Comparison of ENCODE assay signal across 8 cellular contexts in genomic region chr17:72421128-72422092, GRCh38.
DNase-seq lines count a peak whose midpoint lies in the region; ATAC-seq and TF ChIP-seq lines count a peak whose summit lies in the region.

No MANE protein-coding gene starts in this region.

- no peak overlapping the region for H3K9ac ChIP-seq in neuronal stem cell (ENCODE audit: low read depth, low read length, poor library complexity)

- peak; percentile 56 for TF ChIP-seq POLR2A in GM19193 (IDR thresholded peaks at IDR 0.05; ENCODE audit: extremely low read depth, insufficient read depth, insufficient read length)

- no peak overlapping the region for H2BK120ac ChIP-seq in neuronal stem cell (ENCODE audit: low read depth, low read length)

- ATAC-seq in HG03139 (IDR thresholded peaks at IDR 0.05; ENCODE audit: unreplicated experiment), result peak; percentile 44

- intact Hi-C loops in Calu3 (cut with micrococcal nuclease; ENCODE audit: unreplicated experiment), result loop anchor here (2.0 to 5.0 kb wide), 7 partner anchors 15 to 295 kb away; no protein-coding TSS in a partner anchor

- peak overlapping the region; percentile 96 for H3K27ac Mint-ChIP-seq in Calu3 (ENCODE audit: unreplicated experiment)
- H3K27ac Mint-ChIP-seq in chondrocyte (ENCODE audit: unreplicated experiment), result peak overlapping the region; percentile 94

- H4K91ac ChIP-seq in neuronal stem cell (ENCODE audit: low read depth, low read length, poor library complexity), result no peak overlapping the region

- no peaks in the 10 kb centered on the region for H3K79me2 ChIP-seq in osteoblast (ENCODE audit: insufficient read depth, low read length)

- H3K27ac ChIP-seq in osteoblast (ENCODE audit: low read depth, low read length) (peak overlapping the region; percentile 72), neuronal stem cell (replicated peaks; ENCODE audit: low read length) (no peak overlapping the region)

- H3K79me1 ChIP-seq in neuronal stem cell (ENCODE audit: low read depth, low read length), result no peaks in the 10 kb centered on the region

- H3K18ac ChIP-seq in neuronal stem cell (ENCODE audit: low read length), result no peak overlapping the region

- CTCF ChIA-PET in Calu3 (lab: Charles Lee), result interaction anchor here (0.7 to 1.9 kb wide), 3 partner anchors 10 to 194 kb away, joined by 5 to 10 read pairs (median 6); no protein-coding TSS in a partner anchor

- H3K36me3 Mint-ChIP-seq in Calu3 (ENCODE audit: insufficient read depth, unreplicated experiment) (peaks cover 79% of the 10 kb centered on the region), chondrocyte (ENCODE audit: low read depth) (peaks cover 18% of the 10 kb centered on the region)

- H3K4me2 ChIP-seq in osteoblast (ENCODE audit: insufficient read depth, low read length) (peak overlapping the region; percentile 5), neuronal stem cell (ENCODE audit: insufficient read depth, low read length, poor library complexity, severe bottlenecking) (no peak overlapping the region)

- H3K36me3 ChIP-seq in osteoblast (ENCODE audit: insufficient read depth, low read length) (no peaks in the 10 kb centered on the region), neuronal stem cell (replicated peaks in 1 of 2; ENCODE audit: control insufficient read depth in 2 of 2, insufficient read depth in 2 of 2, low read length in 2 of 2) (no peaks in the 10 kb centered on the region)

- peaks cover 4% of the 10 kb centered on the region for H4K20me1 ChIP-seq in osteoblast (ENCODE audit: insufficient read depth, low read length)

- H3K4me3 Mint-ChIP-seq in Calu3 (ENCODE audit: low read depth, unreplicated experiment), result peak overlapping the region; percentile 51
- peak overlapping the region; percentile 22 for H3K4me3 Mint-ChIP-seq in chondrocyte (ENCODE audit: unreplicated experiment)

- TF ChIP-seq CTCF in Calu3 (IDR thresholded peaks at IDR 0.05; ENCODE audit: unreplicated experiment) (no peak), chondrocyte (IDR thresholded peaks at IDR 0.05) (no peak), osteoblast (IDR thresholded peaks at IDR 0.05; ENCODE audit: extremely low read depth, low read depth, low read length) (no peak)

- H3K4me1 ChIP-seq in osteoblast (ENCODE audit: insufficient read depth, low read length) (peaks cover 40% of the 10 kb centered on the region), neuronal stem cell (ENCODE audit: control insufficient read depth in 2 of 2, insufficient read depth in 1 of 2, low read depth in 1 of 2, low read length in 2 of 2) (peaks cover 2 to 5% of the 10 kb centered on the region in 2 donors)

- H3K9me3 Mint-ChIP-seq in Calu3 (ENCODE audit: low read depth, unreplicated experiment) (peaks cover 9% of the 10 kb centered on the region), chondrocyte (ENCODE audit: low read depth) (peaks cover 16% of the 10 kb centered on the region)

- no peak overlapping the region for H2BK15ac ChIP-seq in neuronal stem cell (ENCODE audit: low read length)

- no peak overlapping the region for H3K23ac ChIP-seq in neuronal stem cell (ENCODE audit: low read depth, low read length, poor library complexity)

- peaks cover 61% of the 10 kb centered on the region for H3K4me1 Mint-ChIP-seq in Calu3 (ENCODE audit: low read depth, unreplicated experiment)
- H3K4me1 Mint-ChIP-seq in chondrocyte (ENCODE audit: low read depth), result peaks cover 44% of the 10 kb centered on the region

- H2AFZ ChIP-seq in osteoblast (ENCODE audit: low read length), result no peak overlapping the region
- no peak overlapping the region for H2AFZ ChIP-seq in neuronal stem cell (ENCODE audit: low read length)

- no peak overlapping the region for H4K8ac ChIP-seq in neuronal stem cell (ENCODE audit: low read depth, low read length)

- H2BK5ac ChIP-seq in neuronal stem cell (ENCODE audit: low read length), result no peak overlapping the region

- no peak overlapping the region for H2BK12ac ChIP-seq in neuronal stem cell (ENCODE audit: low read length)

- H3K27me3 ChIP-seq in osteoblast (ENCODE audit: insufficient read depth, low read length) (no peaks in the 10 kb centered on the region), neuronal stem cell (ENCODE audit: control insufficient read depth in 3 of 3, insufficient read depth in 3 of 3, low read depth in 1 of 3, low read length in 3 of 3) (no peaks in the 10 kb centered on the region)

- peaks cover 2% of the 10 kb centered on the region for H3K9me3 ChIP-seq in osteoblast (ENCODE audit: low read depth, low read length)
- peaks cover 0 to 9% of the 10 kb centered on the region in 2 donors for H3K9me3 ChIP-seq in neuronal stem cell (replicated peaks in 1 of 2; ENCODE audit: control insufficient read depth in 2 of 2, insufficient read depth in 1 of 2, low read depth in 1 of 2, low read length in 2 of 2)

- H2AK5ac ChIP-seq in neuronal stem cell (ENCODE audit: low read depth, low read length), result no peak overlapping the region

- no CpG with 5 or more reads among the region's 11 CpGs for WGBS in neuronal stem cell (ENCODE audit: extremely low coverage in 2 of 2, insufficient read length in 2 of 2, insufficient replicate concordance in 1 of 2), 2 donors

- H3K4ac ChIP-seq in neuronal stem cell (ENCODE audit: low read length), result no peak overlapping the region

- DNase-seq in Calu3, result peak; percentile 90
- DNase-seq in OCI-M1 (lab: John Stamatoyannopoulos, UW), result peak; percentile 1
- no peak for DNase-seq in chondrocyte (ENCODE audit: low spot score)
- peak; percentile 93 for DNase-seq in osteoblast (ENCODE audit: insufficient read length, low spot score, missing footprints)
- DNase-seq in GF-D8 (lab: John Stamatoyannopoulos, UW), result no peak
- DNase-seq in neuronal stem cell (ENCODE audit: low spot score), result no peak

- H3K4me3 ChIP-seq in osteoblast (ENCODE audit: insufficient read depth, low read length) (no peak overlapping the region), neuronal stem cell (ENCODE audit: low read length in 2 of 2) (no peak overlapping the region)

- BruUV-seq in Calu3 (replicated peaks; lab: Mats Ljungman, UMichigan), result no TSS peak

- no peak overlapping the region for H3K14ac ChIP-seq in neuronal stem cell (ENCODE audit: low read length)

- H3K27me3 Mint-ChIP-seq in Calu3 (ENCODE audit: unreplicated experiment) (no peaks in the 10 kb centered on the region), chondrocyte (ENCODE audit: low read depth) (no peaks in the 10 kb centered on the region)

Comparison
In these comparisons a context has a peak if more than half of its experiments do, and no peak if none do; other contexts are left out.
1. DNase-seq: peak in Calu3 (single experiment), OCI-M1 (single experiment) and osteoblast (single experiment); none in chondrocyte (single experiment), GF-D8 (single experiment) and neuronal stem cell (single experiment).